8 cellular contexts compared by ENCODE assay signal in the genomic region with DNA sequence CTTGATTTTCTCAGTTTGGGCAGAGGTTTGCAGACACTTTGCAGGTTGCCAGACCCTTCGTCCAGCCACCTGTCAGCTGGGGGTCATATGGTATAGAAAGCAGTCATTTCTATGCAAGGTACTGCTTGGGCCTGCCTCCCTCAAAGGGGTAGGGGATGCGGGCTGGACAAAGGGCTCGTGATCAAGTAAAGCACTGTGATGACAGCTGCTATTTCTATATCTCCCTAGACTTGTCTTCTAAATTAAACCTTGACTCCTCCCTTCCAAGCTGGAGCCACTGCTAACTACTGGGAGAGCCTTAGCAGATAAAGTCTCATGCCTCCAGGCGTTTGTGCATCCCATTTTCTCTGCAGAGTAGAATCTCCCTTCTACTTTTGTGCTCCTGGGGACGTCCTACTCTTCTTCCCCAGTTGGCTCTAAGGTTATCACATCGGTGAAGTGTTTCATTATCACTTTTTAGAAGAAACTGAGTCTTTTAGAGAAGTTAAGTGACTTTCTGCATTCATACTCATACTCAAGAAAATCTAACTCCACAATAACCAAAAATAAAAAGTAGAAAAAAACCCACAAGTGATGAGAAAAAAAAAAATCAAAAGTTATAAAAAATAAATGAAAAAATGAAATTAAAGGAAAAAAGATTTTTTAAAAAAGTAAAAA. TPM values are rescaled to one million over a fixed set of nuclear protein-coding genes. Genes with fewer than 3 reads are reported as not detected.
A peak's percentile ranks its signal among the peaks of the same experiment; 100 is the strongest.
DNase-seq lines count a peak whose midpoint lies in the region; ATAC-seq and TF ChIP-seq lines count a peak whose summit lies in the region.

No MANE protein-coding gene starts in this region.

- TF ChIP-seq EP300 in SK-N-SH (IDR thresholded peaks at IDR 0.05; ENCODE audit: borderline replicate concordance in 1 of 2, low read depth in 1 of 2, low read length in 1 of 2) (no peak), stomach (IDR thresholded peaks at IDR 0.05) (no peak)

- H3K4me1 ChIP-seq in SK-N-SH (ENCODE audit: control insufficient read depth in 1 of 2, insufficient read depth in 2 of 2, low read depth in 1 of 2, low read length in 1 of 2) (peaks cover 9 to 20% of the 10 kb centered on the region in 2 experiments), iPS-18a (ENCODE audit: control insufficient read depth, low read depth, low read length) (peaks cover 22% of the 10 kb centered on the region), stomach (peaks cover 21 to 46% (median 37%) of the 10 kb centered on the region in 4 donors)

- H3K27ac Mint-ChIP-seq in WTC11 = peak overlapping the region; percentile 98

- H3K36me3 ChIP-seq in SK-N-SH (replicated peaks in 1 of 2; ENCODE audit: control insufficient read depth in 1 of 2, insufficient read depth in 2 of 2, low read length in 1 of 2) (peaks cover 28 to 30% of the 10 kb centered on the region in 2 experiments), iPS-18a (ENCODE audit: control insufficient read depth, low read depth, low read length) (peaks cover 32% of the 10 kb centered on the region), stomach (peaks cover 2 to 30% (median 26%) of the 10 kb centered on the region in 4 donors)

- peaks cover 11% of the 10 kb centered on the region for H3F3A ChIP-seq in SK-N-SH (replicated peaks; ENCODE audit: insufficient read depth)

- H3K9ac ChIP-seq in SK-N-SH (peak overlapping the region; percentile 55; the same call in 1 of the 2 replicates), iPS-18a (ENCODE audit: low read length) (peak overlapping the region; percentile 98)

- no peak for TF ChIP-seq CTCF in SK-N-SH (IDR thresholded peaks at IDR 0.05)
- no peak for TF ChIP-seq CTCF in WTC11 (IDR thresholded peaks at IDR 0.05)
- no peak for TF ChIP-seq CTCF in stomach (IDR thresholded peaks at IDR 0.05)
- TF ChIP-seq CTCF in GM10266 (IDR thresholded peaks at IDR 0.05; ENCODE audit: control insufficient read depth, insufficient read depth, low read depth, missing control alignments) = no peak

- peaks cover 11% of the 10 kb centered on the region for H4K20me1 ChIP-seq in SK-N-SH (ENCODE audit: insufficient read depth)

- H3K9me3 ChIP-seq in SK-N-SH = no peaks in the 10 kb centered on the region
- no peaks in the 10 kb centered on the region for H3K9me3 ChIP-seq in iPS-18a (ENCODE audit: control insufficient read depth, low read depth, low read length)
- no peaks in the 10 kb centered on the region for H3K9me3 ChIP-seq in stomach

- H3K9me3 Mint-ChIP-seq in WTC11 = no peaks in the 10 kb centered on the region

- no peak for TF ChIP-seq POLR2A in stomach (IDR thresholded peaks at IDR 0.05)

- peak overlapping the region; percentile 74 for H2AFZ ChIP-seq in SK-N-SH (ENCODE audit: low read depth)

- H3K9me2 ChIP-seq in SK-N-SH = no peaks in the 10 kb centered on the region

- intact Hi-C loops in stomach (cut with DNase I; ENCODE audit: low total_unique reads) = no loop called here

- POLR2A ChIA-PET in SK-N-SH (lab: Yijun Ruan, JAX) = interaction anchor here (1.4 to 2.5 kb wide), 3 partner anchors 24 to 27 kb away, joined by 3 to 17 read pairs (median 4); a partner anchor contains a TSS
- POLR2A ChIA-PET in WTC11 (lab: Charles Lee) = interaction anchor here (0.7 to 3.5 kb wide), 2 partner anchors 26 to 52 kb away, joined by 3 to 46 read pairs; a partner anchor contains a TSS

- TF ChIP-seq RAD21 in SK-N-SH (IDR thresholded peaks at IDR 0.05; ENCODE audit: low read length) = no peak

- H3K27ac ChIP-seq in SK-N-SH (ENCODE audit: low read depth in 2 of 2, low read length in 1 of 2) = peak overlapping the region; percentile 85 to 89
- peak overlapping the region; percentile 8 for H3K27ac ChIP-seq in iPS-18a (ENCODE audit: low read length)
- H3K27ac ChIP-seq in stomach = peak overlapping the region in 4 of 5 donors; percentile 89 to 96 (median 94)

- peaks cover 40% of the 10 kb centered on the region for H3K79me2 ChIP-seq in SK-N-SH (ENCODE audit: insufficient read depth)

- WGBS in SK-N-SH (ENCODE audit: low lambda C conversion rate) = 65% methylated on average over 6 of the region's 6 CpGs
- WGBS in stomach, 5 donors = 49 to 67% (median 60%) methylated on average over 6 of the region's 6 CpGs

- peaks cover 45% of the 10 kb centered on the region for H3K4me1 Mint-ChIP-seq in WTC11

- H3K4me3 Mint-ChIP-seq in WTC11 = peak overlapping the region; percentile 100

- DNase-seq in SK-N-SH (peak; percentile 48), WTC11 (ENCODE audit: low spot score) (no peak), stomach (no peak), MV-4-11 (lab: John Stamatoyannopoulos, UW) (no peak), GM10266 (ENCODE audit: extremely low spot score) (no peak), epidermal melanocyte (ENCODE audit: insufficient read length, low spot score) (no peak)

- peaks cover 38% of the 10 kb centered on the region for H3K36me3 Mint-ChIP-seq in WTC11

- H3K4me3 ChIP-seq in SK-N-SH (ENCODE audit: low read depth in 2 of 2, low read length in 1 of 2) = peak overlapping the region; percentile 56 to 97
- peak overlapping the region; percentile 97 for H3K4me3 ChIP-seq in iPS-18a (ENCODE audit: low read length)
- H3K4me3 ChIP-seq in stomach = peak overlapping the region; percentile 71 to 86 (median 80)

- H3K27me3 Mint-ChIP-seq in WTC11 (ENCODE audit: low read depth) = no peaks in the 10 kb centered on the region; the same call in 1 of the 2 replicates

- H3K27me3 ChIP-seq in SK-N-SH (ENCODE audit: insufficient read depth) = no peaks in the 10 kb centered on the region
- no peaks in the 10 kb centered on the region for H3K27me3 ChIP-seq in iPS-18a (ENCODE audit: control insufficient read depth, insufficient read depth, low read length)
- peaks cover 0 to 4% (median 0%) of the 10 kb centered on the region in 3 donors for H3K27me3 ChIP-seq in stomach

- CTCF ChIA-PET in SK-N-SH (lab: Yijun Ruan, JAX) (interaction anchor here (0.7 to 2.2 kb wide), 5 partner anchors 26 to 579 kb away, joined by 3 to 8 read pairs (median 4); a partner anchor contains a TSS), WTC11 (lab: Charles Lee) (interaction anchor here (0.7 to 3.0 kb wide), 6 partner anchors 24 to 158 kb away, joined by 3 to 22 read pairs (median 6); a partner anchor contains a TSS)

- no peak for ATAC-seq in SK-N-SH treated with all-trans-retinoic acid at 6 μM for 48 hours
- peak; percentile 9 for ATAC-seq in WTC11

- H3K4me2 ChIP-seq in SK-N-SH = peak overlapping the region; percentile 74

TF ChIP-seq in SK-N-SH, 30 proteins besides CTCF, POLR2A, EP300 and RAD21 (continues in another document):
- TF ChIP-seq FOSL2 (IDR thresholded peaks at IDR 0.05; ENCODE audit: borderline replicate concordance, low read depth) = no peak
- no peak for TF ChIP-seq EZH2phosphoT487 (IDR thresholded peaks at IDR 0.05; ENCODE audit: borderline replicate concordance, low read depth)

TF ChIP-seq in SK-N-SH treated with all-trans-retinoic acid at 6 μM for 48 hours, 23 proteins besides CTCF, POLR2A, EP300 and RAD21 (continues in another document):
- TF ChIP-seq TCF4 (CRISPR knock-in tag; IDR thresholded peaks at IDR 0.05; ENCODE audit: borderline replicate concordance) (no peak), TOX (CRISPR knock-in tag; IDR thresholded peaks at IDR 0.05; ENCODE audit: borderline replicate concordance) (no peak), ARNTL (CRISPR knock-in tag; IDR thresholded peaks at IDR 0.05; ENCODE audit: borderline replicate concordance, low read depth) (no peak), ZFP30 (CRISPR knock-in tag; IDR thresholded peaks at IDR 0.05) (no peak), ZNF565 (CRISPR knock-in tag; conservative IDR thresholded peaks at IDR 0.05; ENCODE audit: low read depth) (no peak)

TF ChIP-seq in WTC11, 78 proteins besides CTCF, POLR2A, EP300 and RAD21 (continues in another document):
- TF ChIP-seq ZNF121 (CRISPR knock-in tag; IDR thresholded peaks at IDR 0.05) = no peak
- TF ChIP-seq NR1H2 (CRISPR knock-in tag; IDR thresholded peaks at IDR 0.05) = no peak
- TF ChIP-seq, protein P1, sequence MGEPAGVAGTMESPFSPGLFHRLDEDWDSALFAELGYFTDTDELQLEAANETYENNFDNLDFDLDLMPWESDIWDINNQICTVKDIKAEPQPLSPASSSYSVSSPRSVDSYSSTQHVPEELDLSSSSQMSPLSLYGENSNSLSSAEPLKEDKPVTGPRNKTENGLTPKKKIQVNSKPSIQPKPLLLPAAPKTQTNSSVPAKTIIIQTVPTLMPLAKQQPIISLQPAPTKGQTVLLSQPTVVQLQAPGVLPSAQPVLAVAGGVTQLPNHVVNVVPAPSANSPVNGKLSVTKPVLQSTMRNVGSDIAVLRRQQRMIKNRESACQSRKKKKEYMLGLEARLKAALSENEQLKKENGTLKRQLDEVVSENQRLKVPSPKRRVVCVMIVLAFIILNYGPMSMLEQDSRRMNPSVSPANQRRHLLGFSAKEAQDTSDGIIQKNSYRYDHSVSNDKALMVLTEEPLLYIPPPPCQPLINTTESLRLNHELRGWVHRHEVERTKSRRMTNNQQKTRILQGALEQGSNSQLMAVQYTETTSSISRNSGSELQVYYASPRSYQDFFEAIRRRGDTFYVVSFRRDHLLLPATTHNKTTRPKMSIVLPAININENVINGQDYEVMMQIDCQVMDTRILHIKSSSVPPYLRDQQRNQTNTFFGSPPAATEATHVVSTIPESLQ (CRISPR knock-in tag; IDR thresholded peaks at IDR 0.05) = no peak
- no peak for TF ChIP-seq EMX1 (CRISPR knock-in tag; IDR thresholded peaks at IDR 0.05)
- TF ChIP-seq JAZF1 (CRISPR knock-in tag; IDR thresholded peaks at IDR 0.05) = no peak
- TF ChIP-seq ETV6 (CRISPR knock-in tag; IDR thresholded peaks at IDR 0.05) = no peak
- TF ChIP-seq HMGA2 (CRISPR knock-in tag; IDR thresholded peaks at IDR 0.05) = no peak
- no peak for TF ChIP-seq FOXJ3 (CRISPR knock-in tag; IDR thresholded peaks at IDR 0.05; ENCODE audit: borderline replicate concordance)

RNA-seq across cellular contexts. Expression of a gene that starts 0.7 kb away (rescaled TPM):
- polyA plus RNA-seq in SK-N-SH (2012; rRNA removed) (125 and 167 TPM in 2 replicates), stomach (100 to 1,000 TPM in 1 of 3 donors, 10 to 100 TPM in 2; 70.2 to 101 (median 75.1) TPM)
- 160 and 162 TPM in 2 replicates for polyA plus RNA-seq in SK-N-SH (2012; cell fraction: cytosol; rRNA removed)
- 124 and 210 TPM in 2 replicates for polyA plus RNA-seq in SK-N-SH (2012; cell fraction: nucleus; rRNA removed)
- total RNA-seq in WTC11 (2021) (459 to 522 TPM (median 466 TPM) in 3 replicates), stomach (100 to 1,000 TPM in 3 of 5 donors, 10 to 100 TPM in 2; 80.4 to 302 (median 172) TPM)

RNA-seq across cellular contexts. Expression of a gene that starts 26.7 kb away (rescaled TPM):
- polyA plus RNA-seq in SK-N-SH (2012; rRNA removed) (0.30 and 0.47 TPM in 2 replicates), stomach (under 1 TPM in 2 of 3 donors, not detected in 1; 0.05 to 0.37 TPM)
- polyA plus RNA-seq in SK-N-SH (2012; cell fraction: cytosol; rRNA removed) = 0.31 and 0.47 TPM in 2 replicates
- 0.02 and 0.19 TPM in 2 replicates for polyA plus RNA-seq in SK-N-SH (2012; cell fraction: nucleus; rRNA removed)
- total RNA-seq in WTC11 (2021) (1.8 to 3.5 TPM (median 3.3 TPM) in 3 replicates), stomach (1 to 10 TPM in 1 of 5 donors, under 1 TPM in 2, not detected in 2; 0.55 to 2.8 (median 0.89) TPM)

RNA-seq across cellular contexts. Expression of a gene that starts 26.8 kb away (rescaled TPM):
- 18.6 and 20.9 TPM in 2 replicates for polyA plus RNA-seq in SK-N-SH (2012; rRNA removed)
- polyA plus RNA-seq in SK-N-SH (2012; cell fraction: cytosol; rRNA removed) = 17.8 and 20.0 TPM in 2 replicates
- 13.8 and 15.3 TPM in 2 replicates for polyA plus RNA-seq in SK-N-SH (2012; cell fraction: nucleus; rRNA removed)
- 13.9 to 21.3 TPM (median 19.6 TPM) in 3 replicates for total RNA-seq in WTC11 (2021)
- total RNA-seq in stomach = 10 to 100 TPM in 2 of 5 donors, 1 to 10 TPM in 2, not detected in 1; 6.1 to 71.8 (median 8.3) TPM
- polyA plus RNA-seq in stomach = 1 to 10 TPM; 4.1 to 7.8 (median 4.9) TPM

Comparison
In these comparisons a context has a peak if more than half of its experiments do, and no peak if none do; other contexts are left out.
1. H3K27ac ChIP-seq: peak in every context shown above with its lines; median percentile 94 in stomach; 87 in SK-N-SH; 8 in iPS-18a.